10 cellular contexts compared by ENCODE assay signal in genomic region chr13:74325106-74325505, GRCh38.
DNase-seq lines count a peak whose midpoint lies in the region; ATAC-seq, FAIRE-seq and TF ChIP-seq lines count a peak whose summit lies in the region.
"Had no signal": no experiment of that assay in that cellular context is flagged by ENCODE, and none has a peak within 500 bp of the region (broad histone marks: within the 10 kb centered on the region; RNA-seq: fewer than 3 reads in every experiment).

No MANE protein-coding gene starts in this region.

- no peaks in the 10 kb centered on the region for H3K36me3 ChIP-seq in bronchial epithelial cell (ENCODE audit: control insufficient read depth, insufficient read depth, low read length)

- DNase-seq in DMS79 (lab: John Stamatoyannopoulos, UW) = peak; percentile 51
- DNase-seq in NCI-H2029 (lab: John Stamatoyannopoulos, UW) = peak; percentile 9
- peak; percentile 30 for DNase-seq in bronchial epithelial cell (ENCODE audit: low read depth)
- DNase-seq in activated naive CD4-positive, alpha-beta T cell treated with anti-CD3 and anti-CD28 coated beads, Interleukin-2, amount 10 ng/mL, durations not matched to agents 7 days and 5 days = no peak
- no peak for DNase-seq in NCI-H524 treated with DMSO at 0.1 percent for 48 hours (lab: John Stamatoyannopoulos, UW)
- DNase-seq in HK-2 (ENCODE audit: unreplicated experiment) = no peak
- DNase-seq: activated gamma-delta T cell treated with Interleukin-2 at 50 U/mL for 16 hours had no signal

- peaks cover 18% of the 10 kb centered on the region for H3K4me1 Mint-ChIP-seq in nephron
- no peaks in the 10 kb centered on the region for H3K4me1 Mint-ChIP-seq in activated naive CD4-positive, alpha-beta T cell treated with anti-CD3 and anti-CD28 coated beads, Interleukin-2, amount 10 ng/mL, durations not matched to agents 7 days and 5 days

- H3K9me3 Mint-ChIP-seq in nephron = no peaks in the 10 kb centered on the region
- no peaks in the 10 kb centered on the region for H3K9me3 Mint-ChIP-seq in activated naive CD4-positive, alpha-beta T cell treated with anti-CD3 and anti-CD28 coated beads, Interleukin-2, amount 10 ng/mL, durations not matched to agents 7 days and 5 days

- TF ChIP-seq CTCF in bronchial epithelial cell (IDR thresholded peaks at IDR 0.05; ENCODE audit: insufficient read depth, low read length, severe bottlenecking) = no peak
- TF ChIP-seq CTCF in nephron (IDR thresholded peaks at IDR 0.05; ENCODE audit: unreplicated experiment in 3 of 3) = no peak

- H3K27me3 Mint-ChIP-seq in nephron (ENCODE audit: low read depth) = peaks cover 4% of the 10 kb centered on the region
- H3K27me3 Mint-ChIP-seq in activated naive CD4-positive, alpha-beta T cell treated with anti-CD3 and anti-CD28 coated beads, Interleukin-2, amount 10 ng/mL, durations not matched to agents 7 days and 5 days = no peaks in the 10 kb centered on the region

- peak overlapping the region; percentile 73 to 92 (median 91) for H3K27ac Mint-ChIP-seq in nephron
- no peak overlapping the region for H3K27ac Mint-ChIP-seq in activated naive CD4-positive, alpha-beta T cell treated with anti-CD3 and anti-CD28 coated beads, Interleukin-2, amount 10 ng/mL, durations not matched to agents 7 days and 5 days

- ATAC-seq in HG02588 (IDR thresholded peaks at IDR 0.05; ENCODE audit: unreplicated experiment) = no peak

- CTCF ChIA-PET in activated naive CD4-positive, alpha-beta T cell treated with anti-CD3 and anti-CD28 coated beads, Interleukin-2, amount 10 ng/mL, durations not matched to agents 7 days and 5 days (lab: Charles Lee) = no interaction called here

- H3K4me3 Mint-ChIP-seq in nephron = peak overlapping the region in 2 of 3 experiments; percentile 9 to 19
- no peak overlapping the region for H3K4me3 Mint-ChIP-seq in activated naive CD4-positive, alpha-beta T cell treated with anti-CD3 and anti-CD28 coated beads, Interleukin-2, amount 10 ng/mL, durations not matched to agents 7 days and 5 days

- H3K27me3 ChIP-seq in bronchial epithelial cell (ENCODE audit: control insufficient read depth, insufficient read depth, low read length) = no peaks in the 10 kb centered on the region

- no peak overlapping the region for H3K4me3 ChIP-seq in bronchial epithelial cell (ENCODE audit: low read depth, low read length)

- no peaks in the 10 kb centered on the region for H3K36me3 Mint-ChIP-seq in nephron (ENCODE audit: low read depth)
- no peaks in the 10 kb centered on the region for H3K36me3 Mint-ChIP-seq in activated naive CD4-positive, alpha-beta T cell treated with anti-CD3 and anti-CD28 coated beads, Interleukin-2, amount 10 ng/mL, durations not matched to agents 7 days and 5 days

- no peak for FAIRE-seq in bronchial epithelial cell (lab: Jason Lieb, UNC)
- FAIRE-seq: keratinocyte had no signal

Comparison
In these comparisons a context has a peak if more than half of its experiments do, and no peak if none do; other contexts are left out.
1. DNase-seq: peak in DMS79 (single experiment), NCI-H2029 (single experiment) and bronchial epithelial cell (single experiment); none in activated naive CD4-positive, alpha-beta T cell treated with anti-CD3 and anti-CD28 coated beads, Interleukin-2, amount 10 ng/mL, durations not matched to agents 7 days and 5 days (single experiment), NCI-H524 treated with DMSO at 0.1 percent for 48 hours (single experiment) and HK-2 (single experiment).